ENCODE assay signal across 18 cellular contexts in genomic region chrX:98357146-98357545, GRCh38.
"Had no signal": no experiment of that assay in that cellular context is flagged by ENCODE, and none has a peak within 500 bp of the region (broad histone marks: within the 10 kb centered on the region; RNA-seq: fewer than 3 reads in every experiment).

No MANE protein-coding gene starts in this region.

- ATAC-seq: activated T-helper 17 cell treated with anti-CD3 and anti-CD28 coated beads, Interleukin-2, amount 50 U/mL, for 72 hours; effector memory CD8-positive, alpha-beta T cell; gastrocnemius medialis; heart left ventricle; left colon; lower lobe of right lung had no signal

- H3K4me3 ChIP-seq: gastrocnemius medialis, heart left ventricle, lower lobe of right lung, sigmoid colon, spleen, stomach, testis, upper lobe of left lung had no signal

- H3K4me1 ChIP-seq: gastrocnemius medialis, heart left ventricle, lower lobe of right lung, sigmoid colon, spleen, stomach, testis, upper lobe of left lung had no signal

- H3K36me3 ChIP-seq: gastrocnemius medialis, heart left ventricle, lower lobe of right lung, sigmoid colon, spleen, stomach, upper lobe of left lung had no signal

- H3K27ac ChIP-seq: gastrocnemius medialis, heart left ventricle, lower lobe of right lung, sigmoid colon, spleen, stomach, testis, upper lobe of left lung had no signal

- H3K9me3 ChIP-seq: gastrocnemius medialis, lower lobe of right lung, sigmoid colon, testis, upper lobe of left lung had no signal

- DNase-seq: activated CD4-positive, alpha-beta T cell treated with anti-CD3 and anti-CD28 coated beads, Interleukin-2, amount 50 U/mL, for 4 hours; activated CD4-positive, CD25-positive, alpha-beta regulatory T cell treated with anti-CD3 and anti-CD28 coated beads, Interleukin-2, amount 50 U/mL, for 72 hours; activated naive CD4-positive, alpha-beta T cell treated with Interleukin-2 at 50 U/mL for 16 hours; aorta; dermis blood vessel endothelial cell; effector memory CD8-positive, alpha-beta T cell; gastrocnemius medialis; heart left ventricle; left colon; lower lobe of right lung; nephron progenitor cell; sigmoid colon; spleen; stimulated activated CD4-positive, alpha-beta T cell treated with anti-CD3 and anti-CD28 coated beads, Interleukin-1b, Interleukin-23, amount 100 ng/mL, for 48 hours; stomach; testis; upper lobe of left lung had no signal
